Comparison of ENCODE assay signal across 14 cellular contexts in the genomic region with DNA sequence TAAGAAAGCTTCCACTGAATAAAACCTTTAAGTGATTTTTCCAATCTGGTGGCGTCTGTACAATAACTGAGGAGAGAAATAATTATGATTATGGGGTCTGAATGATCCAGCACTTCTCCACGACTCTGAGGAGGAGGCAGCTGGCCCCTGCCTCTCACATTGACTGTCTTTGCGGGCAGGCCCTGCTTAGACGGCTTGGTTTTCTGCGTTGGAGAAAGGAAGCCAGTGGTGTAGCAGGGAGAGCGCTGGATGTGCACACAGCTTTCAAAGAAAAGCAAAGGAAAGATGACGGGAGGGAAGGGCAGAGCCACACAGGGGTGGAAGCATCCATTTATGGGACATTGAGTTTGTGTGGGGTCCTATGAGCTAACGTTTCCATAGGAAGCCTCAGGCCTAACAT.
"Had no signal": no experiment of that assay in that cellular context is flagged by ENCODE, and none has a peak within 500 bp of the region (broad histone marks: within the 10 kb centered on the region; RNA-seq: fewer than 3 reads in every experiment).

No MANE protein-coding gene starts in this region.

- H3K9me3 ChIP-seq: prostate gland had no signal

- H3K4me1 Mint-ChIP-seq: endodermal cell had no signal

- H3K27ac ChIP-seq: epithelial cell of prostate, prostate gland had no signal

- DNase-seq: activated CD4-positive, alpha-beta T cell treated with anti-CD3 and anti-CD28 coated beads, Interleukin-2, amount 50 U/mL, for 48 hours; activated T-cell treated with anti-CD3 and anti-CD28 coated beads for 4 hours; endodermal cell; foreskin melanocyte; immature natural killer cell; kidney glomerular epithelial cell; nephron progenitor cell; stimulated activated naive CD4-positive, alpha-beta T cell treated with Interleukin-2 at 50 U/mL for 16 hours; SW 1271 had no signal

- H3K27ac Mint-ChIP-seq: activated naive CD8-positive, alpha-beta T cell; endodermal cell; immature natural killer cell; nephron progenitor cell; type B pancreatic cell had no signal

- H3K36me3 Mint-ChIP-seq: activated naive CD8-positive, alpha-beta T cell; immature natural killer cell; type B pancreatic cell had no signal

- H3K36me3 ChIP-seq: prostate gland had no signal

- H3K4me1 ChIP-seq: prostate gland had no signal

- H3K4me3 Mint-ChIP-seq: activated naive CD8-positive, alpha-beta T cell; endodermal cell; immature natural killer cell; nephron progenitor cell; type B pancreatic cell had no signal

- ATAC-seq: sciatic nerve had no signal

- H3K9me3 Mint-ChIP-seq: endodermal cell, immature natural killer cell, nephron progenitor cell, type B pancreatic cell had no signal

- H3K4me3 ChIP-seq: prostate gland had no signal
